ENCODE assay signal across 27 cellular contexts in genomic region chr4:35286434-35286833, GRCh38.
"Had no signal": no experiment of that assay in that cellular context is flagged by ENCODE, and none has a peak within 500 bp of the region (broad histone marks: within the 10 kb centered on the region; RNA-seq: fewer than 3 reads in every experiment).

No MANE protein-coding gene starts in this region.

- H3K9me3 ChIP-seq: colonic mucosa, esophagus squamous epithelium, gastroesophageal sphincter, heart left ventricle, lower lobe of right lung had no signal

- H3K4me2 ChIP-seq: hepatocyte had no signal

- DNase-seq: colonic mucosa; cortex of kidney; effector CD8-positive, alpha-beta T cell; effector memory CD8-positive, alpha-beta T cell; endodermal cell; erythroblast; esophagus squamous epithelium; foreskin fibroblast; foreskin melanocyte; heart left ventricle; hypothalamus; immature natural killer cell; islet precursor cell; kidney; kidney glomerular epithelial cell; left colon; left ventricle myocardium superior; lower lobe of right lung; mesenchymal stem cell; mucosa of descending colon; naive B cell had no signal

- H3K4me1 ChIP-seq: colonic mucosa, esophagus squamous epithelium, gastroesophageal sphincter, heart left ventricle, lower lobe of right lung had no signal

- ATAC-seq: effector memory CD8-positive, alpha-beta T cell; esophagus mucosa; gastroesophageal sphincter; heart left ventricle; left colon; left lobe of liver; left ventricle myocardium superior; lower lobe of right lung; mucosa of descending colon had no signal

- H3K27ac ChIP-seq: colonic mucosa, epithelial cell of prostate, esophagus squamous epithelium, gastroesophageal sphincter, heart left ventricle, hepatocyte, lower lobe of right lung had no signal

- H3K36me3 ChIP-seq: colonic mucosa, esophagus squamous epithelium, gastroesophageal sphincter, heart left ventricle, lower lobe of right lung had no signal

- H3K4me3 ChIP-seq: colonic mucosa, esophagus squamous epithelium, gastroesophageal sphincter, heart left ventricle, hepatocyte, lower lobe of right lung, mucosa of descending colon had no signal

- H3K27me3 ChIP-seq: colonic mucosa, esophagus squamous epithelium, gastroesophageal sphincter, heart left ventricle, hepatocyte had no signal

- FAIRE-seq: endometrium had no signal

- H2AFZ ChIP-seq: hepatocyte had no signal
